In genomic region chr12:6376965-6377666, GRCh38 we compare ENCODE assay signal across 1 cellular context.
TF ChIP-seq lines count a peak whose summit lies in the region.

No MANE protein-coding gene starts in this region.

TF ChIP-seq in IMR-90, 13 proteins besides CTCF, POLR2A, EP300 and RAD21 (continued from another document):
- TF ChIP-seq MXI1 (IDR thresholded peaks at IDR 0.05; ENCODE audit: borderline replicate concordance, low read depth, low read length), result no peak
- no peak for TF ChIP-seq RCOR1 (IDR thresholded peaks at IDR 0.05; ENCODE audit: insufficient replicate concordance, low read length)
- no peak for TF ChIP-seq CHD1 (IDR thresholded peaks at IDR 0.05; ENCODE audit: low read depth, low read length)
- TF ChIP-seq MAFK (IDR thresholded peaks at IDR 0.05; ENCODE audit: low read depth, low read length), result no peak
TF ChIP-seq in IMR-90: peak in this region for 0.
